8 cellular contexts compared by ENCODE assay signal in genomic region chr7:152341039-152341913, GRCh38.
DNase-seq lines count a peak whose midpoint lies in the region; ATAC-seq and TF ChIP-seq lines count a peak whose summit lies in the region.

No MANE protein-coding gene starts in this region.

- H3K79me2 ChIP-seq in mammary epithelial cell (ENCODE audit: insufficient read depth, low read length) = peaks cover 79% of the 10 kb centered on the region

- H4K20me1 ChIP-seq in mammary epithelial cell (ENCODE audit: insufficient read depth, low read length) = no peaks in the 10 kb centered on the region

- peak overlapping the region in 3 of 7 donors; percentile 17 to 36 (median 30) for H3K27ac Mint-ChIP-seq in CD4-positive, alpha-beta memory T cell
- peak overlapping the region in 1 of 2 donors; percentile 9 for H3K27ac Mint-ChIP-seq in activated naive CD4-positive, alpha-beta T cell treated with anti-CD3 and anti-CD28 coated beads, Interleukin-2, amount 50 U/mL, for 72 hours

- peaks cover 0 to 2% (median 0%) of the 10 kb centered on the region in 8 donors for H3K9me3 Mint-ChIP-seq in CD4-positive, alpha-beta memory T cell
- H3K9me3 Mint-ChIP-seq in activated naive CD4-positive, alpha-beta T cell treated with anti-CD3 and anti-CD28 coated beads, Interleukin-2, amount 50 U/mL, for 72 hours = no peaks in the 10 kb centered on the region

- POLR2A ChIA-PET in HEK293 (lab: Yijun Ruan, JAX) = no interaction called here
- POLR2A ChIA-PET in CD4-positive, alpha-beta memory T cell (lab: Charles Lee; ENCODE audit: partially characterized antibody) = no interaction called here

- in situ Hi-C loops in mammary epithelial cell (cut with MboI; ENCODE audit: low sequenced_read_pairs in 2 of 2) = loop anchor here (25.0 kb wide), 2 partner anchors 371 to 471 kb away; no protein-coding TSS in a partner anchor

- ATAC-seq in left colon = peak; percentile 90
- ATAC-seq in activated naive CD4-positive, alpha-beta T cell treated with anti-CD3 and anti-CD28 coated beads, Interleukin-2, amount 50 U/mL, for 72 hours = no peak

- 95% methylated on average over 2 of the region's 2 CpGs for WGBS in mammary epithelial cell (ENCODE audit: low coverage, missing lambda C conversion rate)

- no peaks in the 10 kb centered on the region for H3K27me3 Mint-ChIP-seq in CD4-positive, alpha-beta memory T cell

- H3K4me3 ChIP-seq in HEK293 (ENCODE audit: low read depth, low read length) = no peak overlapping the region
- no peak overlapping the region for H3K4me3 ChIP-seq in mammary epithelial cell (replicated peaks in 1 of 3; ENCODE audit: insufficient read depth in 1 of 3, low read depth in 2 of 3, low read length in 3 of 3)
- H3K4me3 ChIP-seq in CD4-positive, alpha-beta memory T cell (ENCODE audit: low read length in 2 of 2) = no peak overlapping the region

- no peaks in the 10 kb centered on the region for H3K27me3 ChIP-seq in mammary epithelial cell (ENCODE audit: insufficient read depth, low read length)
- no peaks in the 10 kb centered on the region for H3K27me3 ChIP-seq in CD4-positive, alpha-beta memory T cell (ENCODE audit: insufficient read depth, low read length)

- TF ChIP-seq CTCF in HEK293 (tag by site-specific recombination; IDR thresholded peaks at IDR 0.05) (no peak), mammary epithelial cell (conservative IDR thresholded peaks at IDR 0.05 in 1 of 2, IDR thresholded peaks at IDR 0.05 in 1 of 2; ENCODE audit: extremely low read depth in 1 of 2, insufficient read depth in 1 of 2, low read depth in 1 of 2, low read length in 2 of 2) (peak; percentile 55 to 68)

- H3K36me3 Mint-ChIP-seq in CD4-positive, alpha-beta memory T cell = peaks cover 4 to 6% of the 10 kb centered on the region in 2 donors
- no peaks in the 10 kb centered on the region for H3K36me3 Mint-ChIP-seq in activated naive CD4-positive, alpha-beta T cell treated with anti-CD3 and anti-CD28 coated beads, Interleukin-2, amount 50 U/mL, for 72 hours

- no peaks in the 10 kb centered on the region for H3K36me3 ChIP-seq in HEK293 (ENCODE audit: control insufficient read depth in 2 of 2, insufficient read depth in 1 of 2, low read length in 2 of 2)
- peaks cover 2% of the 10 kb centered on the region for H3K36me3 ChIP-seq in mammary epithelial cell (ENCODE audit: insufficient read depth, low read length)
- no peaks in the 10 kb centered on the region for H3K36me3 ChIP-seq in CD4-positive, alpha-beta memory T cell (ENCODE audit: insufficient read depth, low read length)

- DNase-seq in NCI-H510A treated with DMSO at 0.1 percent for 48 hours (lab: John Stamatoyannopoulos, UW) = peak; percentile 10
- no peak for DNase-seq in NCI-H510A (lab: John Stamatoyannopoulos, UW)
- DNase-seq in NCI-H1694 treated with DMSO at 0.1 percent for 48 hours (lab: John Stamatoyannopoulos, UW) = peak; percentile 49
- peak; percentile 51 for DNase-seq in mammary epithelial cell
- DNase-seq in left colon = no peak
- DNase-seq in CD4-positive, alpha-beta memory T cell = no peak
- no peak for DNase-seq in activated naive CD4-positive, alpha-beta T cell treated with anti-CD3 and anti-CD28 coated beads, Interleukin-2, amount 50 U/mL, for 72 hours (ENCODE audit: low spot score in 2 of 2)

- dilution Hi-C loops in mammary epithelial cell (cut with HindIII; ENCODE audit: low sequenced_read_pairs) = no loop called here

- peaks cover 39 to 53% (median 45%) of the 10 kb centered on the region in 4 donors for H3K4me1 Mint-ChIP-seq in CD4-positive, alpha-beta memory T cell

- no peak overlapping the region for H3K27ac ChIP-seq in HEK293 (ENCODE audit: extremely low read depth, low read depth, low read length)
- H3K27ac ChIP-seq in mammary epithelial cell (ENCODE audit: insufficient read depth, low read depth, low read length) = no peak overlapping the region
- H3K27ac ChIP-seq in CD4-positive, alpha-beta memory T cell (ENCODE audit: low read depth, low read length) = no peak overlapping the region

- CTCF ChIA-PET in HEK293 (lab: Yijun Ruan, JAX) (interaction anchor here (0.7 to 1.5 kb wide), 10 partner anchors 7 to 366 kb away, joined by 3 to 5 read pairs (median 3); no protein-coding TSS in a partner anchor), mammary epithelial cell (lab: Charles Lee; ENCODE audit: low non-redundant PET) (interaction anchor here (0.6 to 0.7 kb wide), 2 partner anchors 233 to 802 kb away, joined by 3 to 4 read pairs; no protein-coding TSS in a partner anchor)
- CTCF ChIA-PET in CD4-positive, alpha-beta memory T cell (lab: Charles Lee; ENCODE audit: partially characterized antibody) = interaction anchor here (0.8 to 2.2 kb wide), 6 partner anchors 11 to 366 kb away, joined by 3 to 8 read pairs (median 3); no protein-coding TSS in a partner anchor

- no peaks in the 10 kb centered on the region for H3K9me3 ChIP-seq in HEK293 (ENCODE audit: control insufficient read depth, insufficient read depth, low read depth, low read length)
- no peaks in the 10 kb centered on the region for H3K9me3 ChIP-seq in mammary epithelial cell (replicated peaks; ENCODE audit: insufficient read depth, low read length)
- H3K9me3 ChIP-seq in CD4-positive, alpha-beta memory T cell (ENCODE audit: control insufficient read depth in 1 of 2, low read length in 2 of 2) = no peaks in the 10 kb centered on the region

- H2AFZ ChIP-seq in mammary epithelial cell (ENCODE audit: low read depth, low read length) = no peak overlapping the region

- BruUV-seq in mammary epithelial cell (replicated peaks; lab: Mats Ljungman, UMichigan) = no TSS peak

- intact Hi-C loops in mammary epithelial cell (cut with micrococcal nuclease) (loop anchor here (1.0 to 10.0 kb wide), 5 partner anchors 92 to 484 kb away; partner anchors contain the start of gene XRCC2), left colon (cut with DNase I, micrococcal nuclease) (no loop called here)
- intact Hi-C loops in CD4-positive, alpha-beta memory T cell (cut with micrococcal nuclease) = no loop called here

- no peak overlapping the region for H3K4me3 Mint-ChIP-seq in CD4-positive, alpha-beta memory T cell

- no peak overlapping the region for H3K9ac ChIP-seq in mammary epithelial cell (ENCODE audit: insufficient read depth, low read length)

- H3K4me2 ChIP-seq in mammary epithelial cell (ENCODE audit: insufficient read depth, low read depth, low read length) = no peak overlapping the region

- no peaks in the 10 kb centered on the region for H3K4me1 ChIP-seq in HEK293 (ENCODE audit: control insufficient read depth, insufficient read depth, low read length)
- no peaks in the 10 kb centered on the region for H3K4me1 ChIP-seq in mammary epithelial cell (ENCODE audit: insufficient read depth, low read length)
- peaks cover 40% of the 10 kb centered on the region for H3K4me1 ChIP-seq in CD4-positive, alpha-beta memory T cell (ENCODE audit: insufficient read depth, low read length)

TF ChIP-seq in HEK293, 187 proteins besides CTCF, POLR2A, EP300 and RAD21:
- TF ChIP-seq ZNF76 (tag by site-specific recombination; IDR thresholded peaks at IDR 0.05; ENCODE audit: borderline replicate concordance, low read depth) = 0 out of 2 replicates have a peak, but pooled peaks have one; percentile 39
- TF ChIP-seq GLI4 (tag by site-specific recombination; IDR thresholded peaks at IDR 0.05) = no peak
- TF ChIP-seq ZNF660 (tag by site-specific recombination; IDR thresholded peaks at IDR 0.05) = 0 out of 2 replicates have a peak, but pooled peaks have one; percentile 48
- TF ChIP-seq ZNF423 (tag by site-specific recombination; IDR thresholded peaks at IDR 0.05) = no peak
- no peak for TF ChIP-seq MYNN (tag by site-specific recombination; IDR thresholded peaks at IDR 0.05; ENCODE audit: borderline replicate concordance)
- no peak for TF ChIP-seq ZNF354C (tag by site-specific recombination; IDR thresholded peaks at IDR 0.05; ENCODE audit: borderline replicate concordance, low read depth)
- TF ChIP-seq ZNF10 (tag by site-specific recombination; IDR thresholded peaks at IDR 0.05) = no peak
- no peak for TF ChIP-seq ZNF664 (tag by site-specific recombination; IDR thresholded peaks at IDR 0.05)
- peak; percentile 63 for TF ChIP-seq ZNF654 (tag by site-specific recombination; IDR thresholded peaks at IDR 0.05; ENCODE audit: low read depth)
TF ChIP-seq in HEK293: peak in this region for 3.

Comparison
In these comparisons a context has a peak if more than half of its experiments do, and no peak if none do; other contexts are left out.
1. DNase-seq: peak in NCI-H510A treated with DMSO at 0.1 percent for 48 hours (single experiment), NCI-H1694 treated with DMSO at 0.1 percent for 48 hours (single experiment) and mammary epithelial cell (single experiment); none in NCI-H510A (single experiment), left colon (0 of 2), CD4-positive, alpha-beta memory T cell (0 of 5) and activated naive CD4-positive, alpha-beta T cell treated with anti-CD3 and anti-CD28 coated beads, Interleukin-2, amount 50 U/mL, for 72 hours (0 of 2).